Comparison of ENCODE assay signal across 28 cellular contexts in genomic region chr22:22446527-22446926, GRCh38.
DNase-seq lines count a peak whose midpoint lies in the region; ATAC-seq and TF ChIP-seq lines count a peak whose summit lies in the region.
"Had no signal": no experiment of that assay in that cellular context is flagged by ENCODE, and none has a peak within 500 bp of the region (broad histone marks: within the 10 kb centered on the region; RNA-seq: fewer than 3 reads in every experiment).

No MANE protein-coding gene starts in this region.

- in situ Hi-C loops in GM13976 (cut with MboI; ENCODE audit: low sequenced_read_pairs, unreplicated experiment), result no loop called here

- ATAC-seq in GM21576 (IDR thresholded peaks at IDR 0.05; ENCODE audit: unreplicated experiment), result no peak
- ATAC-seq: CD8-positive, alpha-beta T cell; naive thymus-derived CD4-positive, alpha-beta T cell had no signal

- no peak overlapping the region for H3K27ac ChIP-seq in caudate nucleus (ENCODE audit: low read depth, low read length)
- H3K27ac ChIP-seq: PC-9, tibial artery had no signal

- DNase-seq in DMS 273 (lab: John Stamatoyannopoulos, UW; ENCODE audit: unreplicated experiment) (peak; percentile 68), HT1080 (ENCODE audit: low read depth) (peak; percentile 28), NCI-H524 treated with DMSO at 0.1 percent for 48 hours (lab: John Stamatoyannopoulos, UW) (peak; percentile 76), fibroblast of mammary gland (ENCODE audit: low read depth) (peak; percentile 36), GM13976 (ENCODE audit: low spot score) (no peak), T-helper 2 cell (no peak), caudate nucleus (lab: John Stamatoyannopoulos, UW) (no peak)
- DNase-seq: activated CD4-positive, alpha-beta memory T cell treated with anti-CD3 and anti-CD28 coated beads, Interleukin-2, amount 10 ng/mL, durations not matched to agents 7 days and 5 days; activated CD4-positive, alpha-beta T cell treated with anti-CD3 and anti-CD28 coated beads for 1 hour; activated CD8-positive, alpha-beta memory T cell treated with anti-CD3 and anti-CD28 coated beads, Interleukin-2, amount 50 U/mL, for 4 hours; activated naive CD4-positive, alpha-beta T cell treated with Interleukin-2 at 50 U/mL for 16 hours; CD8-positive, alpha-beta T cell; dermis blood vessel endothelial cell; DMS153; endodermal cell; foreskin fibroblast; kidney; MM.1S; naive thymus-derived CD4-positive, alpha-beta T cell; NCI-H1436; NCI-H526; occipital lobe; PC-9; Right ventricle myocardium superior; stimulated activated CD4-positive, alpha-beta T cell treated with anti-CD3 and anti-CD28 coated beads, Interleukin-15, amount 100 ng/mL, for 24 hours; stimulated activated CD4-positive, alpha-beta T cell treated with anti-CD3 and anti-CD28 coated beads, Interleukin-4, amount 100 ng/mL, for 4 hours; tibial artery had no signal

- H3K4me3 ChIP-seq in fibroblast of mammary gland (ENCODE audit: control insufficient read depth, low read depth, low read length), result no peak overlapping the region
- H3K4me3 ChIP-seq: PC-9, tibial artery had no signal

- TF ChIP-seq CTCF in fibroblast of mammary gland (conservative IDR thresholded peaks at IDR 0.05; ENCODE audit: control insufficient read depth, insufficient read depth, low read depth, low read length) (no peak), GM13976 (IDR thresholded peaks at IDR 0.05; ENCODE audit: borderline replicate concordance, control extremely low read depth, extremely low read depth, insufficient read depth, missing control alignments) (no peak)

Comparison
In these comparisons a context has a peak if more than half of its experiments do, and no peak if none do; other contexts are left out.
1. DNase-seq: peak in DMS 273 (single experiment), HT1080 (single experiment), NCI-H524 treated with DMSO at 0.1 percent for 48 hours (single experiment) and fibroblast of mammary gland (single experiment); none in GM13976 (single experiment), T-helper 2 cell (0 of 5) and caudate nucleus (0 of 61).